ENCODE assay signal across 22 cellular contexts in genomic region chr6:150324044-150324443, GRCh38. TPM values are rescaled to one million over a fixed set of nuclear protein-coding genes. Genes with fewer than 3 reads are reported as not detected.
A peak's percentile ranks its signal among the peaks of the same experiment; 100 is the strongest.
DNase-seq lines count a peak whose midpoint lies in the region; ATAC-seq and TF ChIP-seq lines count a peak whose summit lies in the region.
"Had no signal": no experiment of that assay in that cellular context is flagged by ENCODE, and none has a peak within 500 bp of the region (broad histone marks: within the 10 kb centered on the region; RNA-seq: fewer than 3 reads in every experiment).

No MANE protein-coding gene starts in this region.

- no peaks in the 10 kb centered on the region for H3K4me1 ChIP-seq in HEK293 (ENCODE audit: control insufficient read depth, insufficient read depth, low read length)
- H3K4me1 ChIP-seq: Peyer's patch had no signal

- no peaks in the 10 kb centered on the region for H3K36me3 ChIP-seq in HEK293 (ENCODE audit: control insufficient read depth in 2 of 2, insufficient read depth in 1 of 2, low read length in 2 of 2)
- H3K36me3 ChIP-seq: Peyer's patch had no signal

- no peaks in the 10 kb centered on the region for H3K9me3 ChIP-seq in HEK293 (ENCODE audit: control insufficient read depth, insufficient read depth, low read depth, low read length)
- H3K9me3 ChIP-seq: Peyer's patch had no signal

- CTCF ChIA-PET in HEK293 (lab: Yijun Ruan, JAX), result interaction anchor here (0.6 to 1.4 kb wide), 3 partner anchors 72 to 244 kb away, joined by 4 read pairs; no protein-coding TSS in a partner anchor

- H3K4me3 ChIP-seq in HEK293 (ENCODE audit: low read depth, low read length), result no peak overlapping the region
- H3K4me3 ChIP-seq: Peyer's patch had no signal

- H3K27ac ChIP-seq in HEK293 (ENCODE audit: extremely low read depth, low read depth, low read length), result no peak overlapping the region
- H3K27ac ChIP-seq: Peyer's patch had no signal

- no peak for TF ChIP-seq CTCF in HEK293 (tag by site-specific recombination; IDR thresholded peaks at IDR 0.05)

- DNase-seq in DMS79 treated with DMSO at 0.1 percent for 48 hours (lab: John Stamatoyannopoulos, UW), result peak; percentile 23
- no peak for DNase-seq in DMS79 (lab: John Stamatoyannopoulos, UW)
- peak; percentile 20 for DNase-seq in astrocyte of the hippocampus (ENCODE audit: low read depth, low spot score)
- DNase-seq in myocyte (ENCODE audit: low read depth), result peak; percentile 49
- DNase-seq in NCI-H226, result no peak
- no peak for DNase-seq in pons (ENCODE audit: low spot score)
- DNase-seq: 8988T; CD8-positive, alpha-beta memory T cell; DND-41; Karpas-422; MM.1S; NCI-H187 treated with DMSO at 0.1 percent for 48 hours; NCI-H446 treated with DMSO at 0.1 percent for 48 hours; NCI-H748 treated with DMSO at 0.1 percent for 48 hours; NK-92 treated with Interleukin-12 subunit alpha and Interleukin-12 subunit beta, amount 100 ng/mL, for 24 hours; Peyer's patch; Right ventricle myocardium superior; SW 1271 had no signal

- POLR2A ChIA-PET in HEK293 (lab: Yijun Ruan, JAX), result no interaction called here

- ATAC-seq in GM19467 (IDR thresholded peaks at IDR 0.05; ENCODE audit: unreplicated experiment), result no peak

TF ChIP-seq in HEK293, 187 proteins besides CTCF, POLR2A, EP300 and RAD21:
- TF ChIP-seq ZNF704 (tag by site-specific recombination; IDR thresholded peaks at IDR 0.05), result no peak
- 0 out of 2 replicates have a peak, but pooled peaks have one; percentile 9 for TF ChIP-seq ZIC2 (tag by site-specific recombination; IDR thresholded peaks at IDR 0.05)

RNA-seq across cellular contexts. Expression of gene IYD, which starts 44.8 kb away (rescaled TPM):
- total RNA-seq in myocyte, result not detected in 2 replicates
- polyA plus RNA-seq in myocyte (2012), result not detected
- total RNA-seq: CD8-positive, alpha-beta memory T cell; G401; Right ventricle myocardium superior had no signal
- polyA plus RNA-seq: BJ; CD8-positive, alpha-beta memory T cell had no signal

Comparison
In these comparisons a context has a peak if more than half of its experiments do, and no peak if none do; other contexts are left out.
1. DNase-seq: peak in DMS79 treated with DMSO at 0.1 percent for 48 hours (single experiment), astrocyte of the hippocampus (single experiment) and myocyte (single experiment); none in DMS79 (single experiment), NCI-H226 (single experiment) and pons (single experiment).